ENCODE assay signal across 1 cellular context in genomic region chr5:39479537-39479936, GRCh38.
TF ChIP-seq lines count a peak whose summit lies in the region.

No MANE protein-coding gene starts in this region.

TF ChIP-seq in IMR-90, 13 proteins besides CTCF, POLR2A, EP300 and RAD21 (continued from another document):
- TF ChIP-seq CHD1 (IDR thresholded peaks at IDR 0.05; ENCODE audit: low read depth, low read length), result no peak
- TF ChIP-seq RCOR1 (IDR thresholded peaks at IDR 0.05; ENCODE audit: insufficient replicate concordance, low read length), result no peak
